In genomic region chr15:65420975-65421359, GRCh38 we compare ENCODE assay signal across 2 cellular contexts.
TF ChIP-seq lines count a peak whose summit lies in the region.

No MANE protein-coding gene starts in this region.

TF ChIP-seq in H1, 55 proteins besides CTCF, POLR2A, EP300 and RAD21:
- TF ChIP-seq BCL11A (IDR thresholded peaks at IDR 0.05; ENCODE audit: low read depth in 2 of 2, low read length in 2 of 2) (no peak), SRF (IDR thresholded peaks at IDR 0.05; ENCODE audit: low read depth, low read length) (no peak), EZH2 (IDR thresholded peaks at IDR 0.05; ENCODE audit: low read depth, low read length, severe bottlenecking) (no peak)
TF ChIP-seq in H1: peak in this region for 0.

TF ChIP-seq in SK-N-SH, 30 proteins besides CTCF, POLR2A, EP300 and RAD21:
- no peak for TF ChIP-seq TCF12 (IDR thresholded peaks at IDR 0.05)
